In genomic region chr15:66130496-66131014, GRCh38 we compare ENCODE assay signal across 1 cellular context.
TF ChIP-seq lines count a peak whose summit lies in the region.

No MANE protein-coding gene starts in this region.

TF ChIP-seq in GM23338, 12 proteins besides CTCF, POLR2A, EP300 and RAD21 (continued from another document):
- TF ChIP-seq, protein P1, sequence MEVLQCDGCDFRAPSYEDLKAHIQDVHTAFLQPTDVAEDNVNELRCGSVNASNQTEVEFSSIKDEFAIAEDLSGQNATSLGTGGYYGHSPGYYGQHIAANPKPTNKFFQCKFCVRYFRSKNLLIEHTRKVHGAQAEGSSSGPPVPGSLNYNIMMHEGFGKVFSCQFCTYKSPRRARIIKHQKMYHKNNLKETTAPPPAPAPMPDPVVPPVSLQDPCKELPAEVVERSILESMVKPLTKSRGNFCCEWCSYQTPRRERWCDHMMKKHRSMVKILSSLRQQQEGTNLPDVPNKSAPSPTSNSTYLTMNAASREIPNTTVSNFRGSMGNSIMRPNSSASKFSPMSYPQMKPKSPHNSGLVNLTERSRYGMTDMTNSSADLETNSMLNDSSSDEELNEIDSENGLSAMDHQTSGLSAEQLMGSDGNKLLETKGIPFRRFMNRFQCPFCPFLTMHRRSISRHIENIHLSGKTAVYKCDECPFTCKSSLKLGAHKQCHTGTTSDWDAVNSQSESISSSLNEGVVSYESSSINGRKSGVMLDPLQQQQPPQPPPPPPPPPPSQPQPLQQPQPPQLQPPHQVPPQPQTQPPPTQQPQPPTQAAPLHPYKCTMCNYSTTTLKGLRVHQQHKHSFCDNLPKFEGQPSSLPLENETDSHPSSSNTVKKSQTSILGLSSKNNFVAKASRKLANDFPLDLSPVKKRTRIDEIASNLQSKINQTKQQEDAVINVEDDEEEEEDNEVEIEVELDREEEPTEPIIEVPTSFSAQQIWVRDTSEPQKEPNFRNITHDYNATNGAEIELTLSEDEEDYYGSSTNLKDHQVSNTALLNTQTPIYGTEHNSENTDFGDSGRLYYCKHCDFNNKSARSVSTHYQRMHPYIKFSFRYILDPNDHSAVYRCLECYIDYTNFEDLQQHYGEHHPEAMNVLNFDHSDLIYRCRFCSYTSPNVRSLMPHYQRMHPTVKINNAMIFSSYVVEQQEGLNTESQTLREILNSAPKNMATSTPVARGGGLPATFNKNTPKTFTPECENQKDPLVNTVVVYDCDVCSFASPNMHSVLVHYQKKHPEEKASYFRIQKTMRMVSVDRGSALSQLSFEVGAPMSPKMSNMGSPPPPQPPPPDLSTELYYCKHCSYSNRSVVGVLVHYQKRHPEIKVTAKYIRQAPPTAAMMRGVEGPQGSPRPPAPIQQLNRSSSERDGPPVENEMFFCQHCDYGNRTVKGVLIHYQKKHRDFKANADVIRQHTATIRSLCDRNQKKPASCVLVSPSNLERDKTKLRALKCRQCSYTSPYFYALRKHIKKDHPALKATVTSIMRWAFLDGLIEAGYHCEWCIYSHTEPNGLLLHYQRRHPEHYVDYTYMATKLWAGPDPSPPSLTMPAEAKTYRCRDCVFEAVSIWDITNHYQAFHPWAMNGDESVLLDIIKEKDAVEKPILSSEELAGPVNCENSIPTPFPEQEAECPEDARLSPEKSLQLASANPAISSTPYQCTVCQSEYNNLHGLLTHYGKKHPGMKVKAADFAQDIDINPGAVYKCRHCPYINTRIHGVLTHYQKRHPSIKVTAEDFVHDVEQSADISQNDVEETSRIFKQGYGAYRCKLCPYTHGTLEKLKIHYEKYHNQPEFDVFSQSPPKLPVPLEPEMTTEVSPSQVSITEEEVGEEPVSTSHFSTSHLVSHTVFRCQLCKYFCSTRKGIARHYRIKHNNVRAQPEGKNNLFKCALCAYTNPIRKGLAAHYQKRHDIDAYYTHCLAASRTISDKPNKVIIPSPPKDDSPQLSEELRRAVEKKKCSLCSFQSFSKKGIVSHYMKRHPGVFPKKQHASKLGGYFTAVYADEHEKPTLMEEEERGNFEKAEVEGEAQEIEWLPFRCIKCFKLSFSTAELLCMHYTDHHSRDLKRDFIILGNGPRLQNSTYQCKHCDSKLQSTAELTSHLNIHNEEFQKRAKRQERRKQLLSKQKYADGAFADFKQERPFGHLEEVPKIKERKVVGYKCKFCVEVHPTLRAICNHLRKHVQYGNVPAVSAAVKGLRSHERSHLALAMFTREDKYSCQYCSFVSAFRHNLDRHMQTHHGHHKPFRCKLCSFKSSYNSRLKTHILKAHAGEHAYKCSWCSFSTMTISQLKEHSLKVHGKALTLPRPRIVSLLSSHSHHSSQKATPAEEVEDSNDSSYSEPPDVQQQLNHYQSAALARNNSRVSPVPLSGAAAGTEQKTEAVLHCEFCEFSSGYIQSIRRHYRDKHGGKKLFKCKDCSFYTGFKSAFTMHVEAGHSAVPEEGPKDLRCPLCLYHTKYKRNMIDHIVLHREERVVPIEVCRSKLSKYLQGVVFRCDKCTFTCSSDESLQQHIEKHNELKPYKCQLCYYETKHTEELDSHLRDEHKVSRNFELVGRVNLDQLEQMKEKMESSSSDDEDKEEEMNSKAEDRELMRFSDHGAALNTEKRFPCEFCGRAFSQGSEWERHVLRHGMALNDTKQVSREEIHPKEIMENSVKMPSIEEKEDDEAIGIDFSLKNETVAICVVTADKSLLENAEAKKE (CRISPR knock-in tag; IDR thresholded peaks at IDR 0.05): no peak
- TF ChIP-seq CREB1 (CRISPR knock-in tag; IDR thresholded peaks at IDR 0.05; ENCODE audit: low read depth): no peak
- no peak for TF ChIP-seq EZH2 (IDR thresholded peaks at IDR 0.05; ENCODE audit: low read depth, unreplicated experiment)
TF ChIP-seq in GM23338: peak in this region for 0.
